17 cellular contexts compared by ENCODE assay signal in the genomic region with DNA sequence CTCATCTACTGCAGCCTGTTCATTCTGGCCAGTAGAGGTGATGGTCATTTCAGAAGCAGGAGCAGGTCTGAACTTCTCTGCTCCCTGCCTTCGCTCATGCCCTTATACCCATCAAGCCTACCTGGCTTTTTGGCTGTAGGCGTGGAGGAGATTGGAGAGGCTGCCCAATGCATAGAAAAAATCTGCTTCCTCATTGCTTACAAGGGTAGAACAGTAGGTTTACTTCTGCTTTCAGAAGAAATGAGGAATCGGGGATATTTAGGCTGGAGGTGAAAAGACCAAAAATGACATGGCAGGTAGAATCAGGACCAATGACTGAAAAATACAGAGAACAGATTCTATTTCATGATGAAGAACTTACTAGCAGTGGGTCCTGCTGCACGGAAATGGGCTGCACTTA.
A peak's percentile ranks its signal among the peaks of the same experiment; 100 is the strongest.
DNase-seq lines count a peak whose midpoint lies in the region; ATAC-seq and TF ChIP-seq lines count a peak whose summit lies in the region.
"Had no signal": no experiment of that assay in that cellular context is flagged by ENCODE, and none has a peak within 500 bp of the region (broad histone marks: within the 10 kb centered on the region; RNA-seq: fewer than 3 reads in every experiment).

No MANE protein-coding gene starts in this region.

- H3K27me3 Mint-ChIP-seq in T-helper 2 cell treated with Interferon-gamma antibody and Interleukin-4, amounts not matched to agents 5 μg/mL and 100 μg/mL, for 36 hours (ENCODE audit: low read depth) = no peaks in the 10 kb centered on the region
- H3K27me3 Mint-ChIP-seq: stimulated activated naive CD8-positive, alpha-beta T cell treated with anti-CD3 and anti-CD28 coated beads, Interleukin-15, Interleukin-2, amounts not matched to agents 100 ng/mL and 50 ng/mL, for 24 hours had no signal

- H2AFZ ChIP-seq in ACC112 (ENCODE audit: low read length, unreplicated experiment) = no peak overlapping the region
- H2AFZ ChIP-seq: parathyroid adenoma had no signal

- H3K27ac Mint-ChIP-seq in T-helper 2 cell treated with Interferon-gamma antibody and Interleukin-4, amounts not matched to agents 5 μg/mL and 100 μg/mL, for 36 hours = no peak overlapping the region
- H3K27ac Mint-ChIP-seq: stimulated activated naive CD8-positive, alpha-beta T cell treated with anti-CD3 and anti-CD28 coated beads, Interleukin-15, Interleukin-2, amounts not matched to agents 100 ng/mL and 50 ng/mL, for 24 hours had no signal

- H3K4me1 Mint-ChIP-seq in T-helper 2 cell treated with Interferon-gamma antibody and Interleukin-4, amounts not matched to agents 5 μg/mL and 100 μg/mL, for 36 hours (ENCODE audit: low read depth) = peaks cover 6% of the 10 kb centered on the region

- H3K9me3 Mint-ChIP-seq in T-helper 2 cell treated with Interferon-gamma antibody and Interleukin-4, amounts not matched to agents 5 μg/mL and 100 μg/mL, for 36 hours = no peaks in the 10 kb centered on the region
- H3K9me3 Mint-ChIP-seq: stimulated activated naive CD8-positive, alpha-beta T cell treated with anti-CD3 and anti-CD28 coated beads, Interleukin-15, Interleukin-2, amounts not matched to agents 100 ng/mL and 50 ng/mL, for 24 hours had no signal

- H3K27ac ChIP-seq in ACC112 (ENCODE audit: low read depth, low read length) (peak overlapping the region; percentile 76), angular gyrus (ENCODE audit: low read depth, low read length) (peak overlapping the region; percentile 39), left lung (peak overlapping the region in 1 of 2 donors; percentile 70)
- H3K27ac ChIP-seq: parathyroid adenoma, vagina had no signal

- H3K79me2 ChIP-seq in ACC112 (ENCODE audit: control insufficient read depth, insufficient read depth, low read length, unreplicated experiment) = no peaks in the 10 kb centered on the region
- H3K79me2 ChIP-seq: parathyroid adenoma had no signal

- H3K27me3 ChIP-seq in ACC112 (ENCODE audit: insufficient read depth, low read length) = no peaks in the 10 kb centered on the region
- H3K27me3 ChIP-seq in left lung = no peaks in the 10 kb centered on the region
- H3K27me3 ChIP-seq: vagina had no signal

- H3K36me3 Mint-ChIP-seq in T-helper 2 cell treated with Interferon-gamma antibody and Interleukin-4, amounts not matched to agents 5 μg/mL and 100 μg/mL, for 36 hours (ENCODE audit: low read depth) = peaks cover 13% of the 10 kb centered on the region

- H3K9me3 ChIP-seq in left lung = no peaks in the 10 kb centered on the region
- H3K9me3 ChIP-seq: Caco-2, vagina had no signal

- peak; percentile 72 for DNase-seq in NOMO-1 treated with DMSO at 0.1 percent for 48 hours (lab: John Stamatoyannopoulos, UW; ENCODE audit: unreplicated experiment)
- no peak for DNase-seq in left lung
- no peak for DNase-seq in T-helper 2 cell treated with Interferon-gamma antibody and Interleukin-4, amounts not matched to agents 5 μg/mL and 100 μg/mL, for 36 hours (ENCODE audit: low spot score)
- DNase-seq in stimulated activated naive CD4-positive, alpha-beta T cell treated with Interleukin-2 at 50 U/mL for 16 hours (lab: John Stamatoyannopoulos, UW) = no peak
- DNase-seq: activated T-cell treated with anti-CD3 and anti-CD28 coated beads, Interleukin-2, amount 50 U/mL, for 1 hour; Caco-2; cerebellar nuclear complex; glutamatergic neuron; NCI-H1105; small intestine had no signal

- H3K36me3 ChIP-seq in ACC112 (ENCODE audit: insufficient read depth, low read length) (no peaks in the 10 kb centered on the region), left lung (peaks cover 0 to 45% of the 10 kb centered on the region in 2 donors)

- H3K4me3 ChIP-seq in ACC112 (ENCODE audit: low read depth, low read length) (no peak overlapping the region), left lung (no peak overlapping the region)
- H3K4me3 ChIP-seq: vagina had no signal

- no peak for TF ChIP-seq CTCF in left lung (IDR thresholded peaks at IDR 0.05)

- H3K4me3 Mint-ChIP-seq in T-helper 2 cell treated with Interferon-gamma antibody and Interleukin-4, amounts not matched to agents 5 μg/mL and 100 μg/mL, for 36 hours = no peak overlapping the region
- H3K4me3 Mint-ChIP-seq: stimulated activated naive CD8-positive, alpha-beta T cell treated with anti-CD3 and anti-CD28 coated beads, Interleukin-15, Interleukin-2, amounts not matched to agents 100 ng/mL and 50 ng/mL, for 24 hours had no signal

- H3K4me1 ChIP-seq in ACC112 (ENCODE audit: control insufficient read depth, insufficient read depth, low read length, unreplicated experiment) = peaks cover 16% of the 10 kb centered on the region
- peaks cover 0 to 37% of the 10 kb centered on the region in 2 donors for H3K4me1 ChIP-seq in left lung
- H3K4me1 ChIP-seq: Caco-2, parathyroid adenoma had no signal

- intact Hi-C loops in left lung (cut with DNase I) = no loop called here

- ATAC-seq in left lung (peak; percentile 41), SK-N-SH treated with all-trans-retinoic acid at 6 μM for 48 hours (no peak), HG02798 (IDR thresholded peaks at IDR 0.05; ENCODE audit: poor library complexity, unreplicated experiment) (no peak)

TF ChIP-seq in SK-N-SH treated with all-trans-retinoic acid at 6 μM for 48 hours, 23 proteins besides CTCF, POLR2A, EP300 and RAD21:
- TF ChIP-seq PPARA (CRISPR knock-in tag; IDR thresholded peaks at IDR 0.05; ENCODE audit: borderline replicate concordance) (no peak), PATZ1 (CRISPR knock-in tag; IDR thresholded peaks at IDR 0.05; ENCODE audit: borderline replicate concordance) (no peak), RARB (CRISPR knock-in tag; IDR thresholded peaks at IDR 0.05) (no peak), ZFP30 (CRISPR knock-in tag; IDR thresholded peaks at IDR 0.05) (no peak), ZNF70 (CRISPR knock-in tag; IDR thresholded peaks at IDR 0.05) (no peak), ZFP3 (CRISPR knock-in tag; IDR thresholded peaks at IDR 0.05) (no peak), TSHZ2 (CRISPR knock-in tag; IDR thresholded peaks at IDR 0.05) (no peak), SNAI2 (CRISPR knock-in tag; IDR thresholded peaks at IDR 0.05) (no peak), ZNF565 (CRISPR knock-in tag; conservative IDR thresholded peaks at IDR 0.05; ENCODE audit: low read depth) (no peak), ARNTL (CRISPR knock-in tag; IDR thresholded peaks at IDR 0.05; ENCODE audit: borderline replicate concordance, low read depth) (no peak), ISL1 (CRISPR knock-in tag; IDR thresholded peaks at IDR 0.05) (no peak), ESRRG (CRISPR knock-in tag; IDR thresholded peaks at IDR 0.05) (no peak), TOX (CRISPR knock-in tag; IDR thresholded peaks at IDR 0.05; ENCODE audit: borderline replicate concordance) (no peak)
- TF ChIP-seq, protein P1, sequence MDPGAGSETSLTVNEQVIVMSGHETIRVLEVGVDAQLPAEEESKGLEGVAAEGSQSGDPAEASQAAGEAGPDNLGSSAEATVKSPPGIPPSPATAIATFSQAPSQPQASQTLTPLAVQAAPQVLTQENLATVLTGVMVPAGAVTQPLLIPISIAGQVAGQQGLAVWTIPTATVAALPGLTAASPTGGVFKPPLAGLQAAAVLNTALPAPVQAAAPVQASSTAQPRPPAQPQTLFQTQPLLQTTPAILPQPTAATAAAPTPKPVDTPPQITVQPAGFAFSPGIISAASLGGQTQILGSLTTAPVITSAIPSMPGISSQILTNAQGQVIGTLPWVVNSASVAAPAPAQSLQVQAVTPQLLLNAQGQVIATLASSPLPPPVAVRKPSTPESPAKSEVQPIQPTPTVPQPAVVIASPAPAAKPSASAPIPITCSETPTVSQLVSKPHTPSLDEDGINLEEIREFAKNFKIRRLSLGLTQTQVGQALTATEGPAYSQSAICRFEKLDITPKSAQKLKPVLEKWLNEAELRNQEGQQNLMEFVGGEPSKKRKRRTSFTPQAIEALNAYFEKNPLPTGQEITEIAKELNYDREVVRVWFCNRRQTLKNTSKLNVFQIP (CRISPR knock-in tag; IDR thresholded peaks at IDR 0.05; ENCODE audit: borderline replicate concordance, low read depth) = no peak
